In genomic region chr12:52059582-52060497, GRCh38 we compare ENCODE assay signal across 2 cellular contexts.
TF ChIP-seq lines count a peak whose summit lies in the region.

No MANE protein-coding gene starts in this region.

TF ChIP-seq in SK-N-SH treated with all-trans-retinoic acid at 6 μM for 48 hours, 23 proteins besides CTCF, POLR2A, EP300 and RAD21:
- TF ChIP-seq CREB5 (CRISPR knock-in tag; IDR thresholded peaks at IDR 0.05; ENCODE audit: low read depth) (peak; percentile 56), GLIS3 (CRISPR knock-in tag; IDR thresholded peaks at IDR 0.05) (no peak), PATZ1 (CRISPR knock-in tag; IDR thresholded peaks at IDR 0.05; ENCODE audit: borderline replicate concordance) (peak; percentile 36; the same call in 1 of the 2 replicates), TOX (CRISPR knock-in tag; IDR thresholded peaks at IDR 0.05; ENCODE audit: borderline replicate concordance) (no peak), ZC3H10 (CRISPR knock-in tag; IDR thresholded peaks at IDR 0.05) (no peak), ZFP30 (CRISPR knock-in tag; IDR thresholded peaks at IDR 0.05) (no peak), TCF4 (CRISPR knock-in tag; IDR thresholded peaks at IDR 0.05; ENCODE audit: borderline replicate concordance) (no peak), SNAI2 (CRISPR knock-in tag; IDR thresholded peaks at IDR 0.05) (no peak), BACH2 (CRISPR knock-in tag; IDR thresholded peaks at IDR 0.05; ENCODE audit: borderline replicate concordance) (no peak)
- TF ChIP-seq, protein P1, sequence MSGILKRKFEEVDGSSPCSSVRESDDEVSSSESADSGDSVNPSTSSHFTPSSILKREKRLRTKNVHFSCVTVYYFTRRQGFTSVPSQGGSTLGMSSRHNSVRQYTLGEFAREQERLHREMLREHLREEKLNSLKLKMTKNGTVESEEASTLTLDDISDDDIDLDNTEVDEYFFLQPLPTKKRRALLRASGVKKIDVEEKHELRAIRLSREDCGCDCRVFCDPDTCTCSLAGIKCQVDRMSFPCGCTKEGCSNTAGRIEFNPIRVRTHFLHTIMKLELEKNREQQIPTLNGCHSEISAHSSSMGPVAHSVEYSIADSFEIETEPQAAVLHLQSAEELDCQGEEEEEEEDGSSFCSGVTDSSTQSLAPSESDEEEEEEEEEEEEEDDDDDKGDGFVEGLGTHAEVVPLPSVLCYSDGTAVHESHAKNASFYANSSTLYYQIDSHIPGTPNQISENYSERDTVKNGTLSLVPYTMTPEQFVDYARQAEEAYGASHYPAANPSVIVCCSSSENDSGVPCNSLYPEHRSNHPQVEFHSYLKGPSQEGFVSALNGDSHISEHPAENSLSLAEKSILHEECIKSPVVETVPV (CRISPR knock-in tag; IDR thresholded peaks at IDR 0.05) = peak; percentile 16; the same call in 1 of the 2 replicates
- TF ChIP-seq, protein P2, sequence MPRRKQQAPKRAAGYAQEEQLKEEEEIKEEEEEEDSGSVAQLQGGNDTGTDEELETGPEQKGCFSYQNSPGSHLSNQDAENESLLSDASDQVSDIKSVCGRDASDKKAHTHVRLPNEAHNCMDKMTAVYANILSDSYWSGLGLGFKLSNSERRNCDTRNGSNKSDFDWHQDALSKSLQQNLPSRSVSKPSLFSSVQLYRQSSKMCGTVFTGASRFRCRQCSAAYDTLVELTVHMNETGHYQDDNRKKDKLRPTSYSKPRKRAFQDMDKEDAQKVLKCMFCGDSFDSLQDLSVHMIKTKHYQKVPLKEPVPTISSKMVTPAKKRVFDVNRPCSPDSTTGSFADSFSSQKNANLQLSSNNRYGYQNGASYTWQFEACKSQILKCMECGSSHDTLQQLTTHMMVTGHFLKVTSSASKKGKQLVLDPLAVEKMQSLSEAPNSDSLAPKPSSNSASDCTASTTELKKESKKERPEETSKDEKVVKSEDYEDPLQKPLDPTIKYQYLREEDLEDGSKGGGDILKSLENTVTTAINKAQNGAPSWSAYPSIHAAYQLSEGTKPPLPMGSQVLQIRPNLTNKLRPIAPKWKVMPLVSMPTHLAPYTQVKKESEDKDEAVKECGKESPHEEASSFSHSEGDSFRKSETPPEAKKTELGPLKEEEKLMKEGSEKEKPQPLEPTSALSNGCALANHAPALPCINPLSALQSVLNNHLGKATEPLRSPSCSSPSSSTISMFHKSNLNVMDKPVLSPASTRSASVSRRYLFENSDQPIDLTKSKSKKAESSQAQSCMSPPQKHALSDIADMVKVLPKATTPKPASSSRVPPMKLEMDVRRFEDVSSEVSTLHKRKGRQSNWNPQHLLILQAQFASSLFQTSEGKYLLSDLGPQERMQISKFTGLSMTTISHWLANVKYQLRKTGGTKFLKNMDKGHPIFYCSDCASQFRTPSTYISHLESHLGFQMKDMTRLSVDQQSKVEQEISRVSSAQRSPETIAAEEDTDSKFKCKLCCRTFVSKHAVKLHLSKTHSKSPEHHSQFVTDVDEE (CRISPR knock-in tag; IDR thresholded peaks at IDR 0.05) = no peak

TF ChIP-seq in SK-N-SH, 30 proteins besides CTCF, POLR2A, EP300 and RAD21 (continued from another document):
- TF ChIP-seq, protein P3, sequence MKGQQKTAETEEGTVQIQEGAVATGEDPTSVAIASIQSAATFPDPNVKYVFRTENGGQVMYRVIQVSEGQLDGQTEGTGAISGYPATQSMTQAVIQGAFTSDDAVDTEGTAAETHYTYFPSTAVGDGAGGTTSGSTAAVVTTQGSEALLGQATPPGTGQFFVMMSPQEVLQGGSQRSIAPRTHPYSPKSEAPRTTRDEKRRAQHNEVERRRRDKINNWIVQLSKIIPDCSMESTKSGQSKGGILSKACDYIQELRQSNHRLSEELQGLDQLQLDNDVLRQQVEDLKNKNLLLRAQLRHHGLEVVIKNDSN (IDR thresholded peaks at IDR 0.05; ENCODE audit: borderline replicate concordance, low read depth) = no peak
- TF ChIP-seq FOXM1 (IDR thresholded peaks at IDR 0.05; ENCODE audit: low read depth) (no peak), GABPA (IDR thresholded peaks at IDR 0.05; ENCODE audit: low read depth) (no peak), EZH2phosphoT487 (IDR thresholded peaks at IDR 0.05; ENCODE audit: borderline replicate concordance, low read depth) (no peak), MXI1 (IDR thresholded peaks at IDR 0.05; ENCODE audit: low read depth, low read length) (no peak), USF2 (IDR thresholded peaks at IDR 0.05; ENCODE audit: borderline replicate concordance, low read depth, low read length) (no peak), POLR2AphosphoS5 (IDR thresholded peaks at IDR 0.05; ENCODE audit: low read depth, low read length) (no peak), CHD2 (IDR thresholded peaks at IDR 0.05; ENCODE audit: low read length, partially characterized antibody) (no peak), RFX5 (IDR thresholded peaks at IDR 0.05; ENCODE audit: low read length) (no peak), TAF1 (IDR thresholded peaks at IDR 0.05; ENCODE audit: borderline replicate concordance, low read depth, low read length) (no peak), PBX3 (IDR thresholded peaks at IDR 0.05) (no peak), TCF12 (IDR thresholded peaks at IDR 0.05) (no peak), RXRA (IDR thresholded peaks at IDR 0.05; ENCODE audit: borderline replicate concordance, low read depth) (no peak)
- TF ChIP-seq, protein P4, sequence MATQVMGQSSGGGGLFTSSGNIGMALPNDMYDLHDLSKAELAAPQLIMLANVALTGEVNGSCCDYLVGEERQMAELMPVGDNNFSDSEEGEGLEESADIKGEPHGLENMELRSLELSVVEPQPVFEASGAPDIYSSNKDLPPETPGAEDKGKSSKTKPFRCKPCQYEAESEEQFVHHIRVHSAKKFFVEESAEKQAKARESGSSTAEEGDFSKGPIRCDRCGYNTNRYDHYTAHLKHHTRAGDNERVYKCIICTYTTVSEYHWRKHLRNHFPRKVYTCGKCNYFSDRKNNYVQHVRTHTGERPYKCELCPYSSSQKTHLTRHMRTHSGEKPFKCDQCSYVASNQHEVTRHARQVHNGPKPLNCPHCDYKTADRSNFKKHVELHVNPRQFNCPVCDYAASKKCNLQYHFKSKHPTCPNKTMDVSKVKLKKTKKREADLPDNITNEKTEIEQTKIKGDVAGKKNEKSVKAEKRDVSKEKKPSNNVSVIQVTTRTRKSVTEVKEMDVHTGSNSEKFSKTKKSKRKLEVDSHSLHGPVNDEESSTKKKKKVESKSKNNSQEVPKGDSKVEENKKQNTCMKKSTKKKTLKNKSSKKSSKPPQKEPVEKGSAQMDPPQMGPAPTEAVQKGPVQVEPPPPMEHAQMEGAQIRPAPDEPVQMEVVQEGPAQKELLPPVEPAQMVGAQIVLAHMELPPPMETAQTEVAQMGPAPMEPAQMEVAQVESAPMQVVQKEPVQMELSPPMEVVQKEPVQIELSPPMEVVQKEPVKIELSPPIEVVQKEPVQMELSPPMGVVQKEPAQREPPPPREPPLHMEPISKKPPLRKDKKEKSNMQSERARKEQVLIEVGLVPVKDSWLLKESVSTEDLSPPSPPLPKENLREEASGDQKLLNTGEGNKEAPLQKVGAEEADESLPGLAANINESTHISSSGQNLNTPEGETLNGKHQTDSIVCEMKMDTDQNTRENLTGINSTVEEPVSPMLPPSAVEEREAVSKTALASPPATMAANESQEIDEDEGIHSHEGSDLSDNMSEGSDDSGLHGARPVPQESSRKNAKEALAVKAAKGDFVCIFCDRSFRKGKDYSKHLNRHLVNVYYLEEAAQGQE (IDR thresholded peaks at IDR 0.05; ENCODE audit: low read depth, low read length) = no peak
- TF ChIP-seq, protein P5, sequence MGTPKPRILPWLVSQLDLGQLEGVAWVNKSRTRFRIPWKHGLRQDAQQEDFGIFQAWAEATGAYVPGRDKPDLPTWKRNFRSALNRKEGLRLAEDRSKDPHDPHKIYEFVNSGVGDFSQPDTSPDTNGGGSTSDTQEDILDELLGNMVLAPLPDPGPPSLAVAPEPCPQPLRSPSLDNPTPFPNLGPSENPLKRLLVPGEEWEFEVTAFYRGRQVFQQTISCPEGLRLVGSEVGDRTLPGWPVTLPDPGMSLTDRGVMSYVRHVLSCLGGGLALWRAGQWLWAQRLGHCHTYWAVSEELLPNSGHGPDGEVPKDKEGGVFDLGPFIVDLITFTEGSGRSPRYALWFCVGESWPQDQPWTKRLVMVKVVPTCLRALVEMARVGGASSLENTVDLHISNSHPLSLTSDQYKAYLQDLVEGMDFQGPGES (IDR thresholded peaks at IDR 0.05; ENCODE audit: low read depth, low read length) = no peak
- TF ChIP-seq, protein P6, sequence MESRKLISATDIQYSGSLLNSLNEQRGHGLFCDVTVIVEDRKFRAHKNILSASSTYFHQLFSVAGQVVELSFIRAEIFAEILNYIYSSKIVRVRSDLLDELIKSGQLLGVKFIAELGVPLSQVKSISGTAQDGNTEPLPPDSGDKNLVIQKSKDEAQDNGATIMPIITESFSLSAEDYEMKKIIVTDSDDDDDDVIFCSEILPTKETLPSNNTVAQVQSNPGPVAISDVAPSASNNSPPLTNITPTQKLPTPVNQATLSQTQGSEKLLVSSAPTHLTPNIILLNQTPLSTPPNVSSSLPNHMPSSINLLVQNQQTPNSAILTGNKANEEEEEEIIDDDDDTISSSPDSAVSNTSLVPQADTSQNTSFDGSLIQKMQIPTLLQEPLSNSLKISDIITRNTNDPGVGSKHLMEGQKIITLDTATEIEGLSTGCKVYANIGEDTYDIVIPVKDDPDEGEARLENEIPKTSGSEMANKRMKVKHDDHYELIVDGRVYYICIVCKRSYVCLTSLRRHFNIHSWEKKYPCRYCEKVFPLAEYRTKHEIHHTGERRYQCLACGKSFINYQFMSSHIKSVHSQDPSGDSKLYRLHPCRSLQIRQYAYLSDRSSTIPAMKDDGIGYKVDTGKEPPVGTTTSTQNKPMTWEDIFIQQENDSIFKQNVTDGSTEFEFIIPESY (IDR thresholded peaks at IDR 0.05; ENCODE audit: borderline replicate concordance, low read depth) = no peak
